In the genomic region with DNA sequence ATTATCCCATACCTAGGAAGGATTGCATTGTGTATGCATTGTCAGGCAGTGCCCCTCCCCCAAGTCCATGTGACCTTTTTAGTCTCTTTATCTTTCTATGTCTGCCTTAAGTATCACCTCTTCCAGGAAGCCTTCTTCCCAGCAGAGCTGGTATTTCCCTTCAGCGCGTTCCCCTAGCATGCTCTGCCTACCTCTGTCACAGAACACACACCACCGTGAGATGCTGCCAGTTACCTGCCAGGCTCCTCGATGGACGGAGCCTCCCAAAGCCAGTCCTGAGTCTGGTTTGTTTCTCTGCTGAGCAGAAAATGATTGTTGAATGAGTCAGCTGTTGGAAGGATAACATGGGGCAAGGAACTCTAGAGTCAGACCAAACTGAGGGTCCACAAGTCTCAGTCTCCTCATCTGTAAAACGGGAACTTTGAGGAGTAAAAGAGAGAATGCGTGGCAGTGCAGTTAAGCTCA, we compare ENCODE assay signal across 1 cellular context.
TF ChIP-seq lines count a peak whose summit lies in the region.

No MANE protein-coding gene starts in this region.

TF ChIP-seq in HEK293T, 16 proteins besides CTCF, POLR2A, EP300 and RAD21:
- no peak for TF ChIP-seq TARDBP (IDR thresholded peaks at IDR 0.05)
- no peak for TF ChIP-seq BHLHE40 (IDR thresholded peaks at IDR 0.05; ENCODE audit: borderline replicate concordance)
- TF ChIP-seq LEF1 (IDR thresholded peaks at IDR 0.05; ENCODE audit: borderline replicate concordance): no peak
- TF ChIP-seq CTBP1 (IDR thresholded peaks at IDR 0.05; ENCODE audit: borderline replicate concordance): no peak
- no peak for TF ChIP-seq ARNT (IDR thresholded peaks at IDR 0.05)
